Comparison of ENCODE assay signal across 35 cellular contexts in genomic region chr17:43805117-43805516, GRCh38. TPM values are rescaled to one million over a fixed set of nuclear protein-coding genes. Genes with fewer than 3 reads are reported as not detected.
"Had no signal": no experiment of that assay in that cellular context is flagged by ENCODE, and none has a peak within 500 bp of the region (broad histone marks: within the 10 kb centered on the region; RNA-seq: fewer than 3 reads in every experiment).

No MANE protein-coding gene starts in this region.

- H3K36me3 ChIP-seq: prostate gland, spleen had no signal

- H3K4me3 ChIP-seq: left lung, lower lobe of right lung, pancreas, prostate gland, sigmoid colon, spleen, suprapubic skin, thoracic aorta, tibial artery, upper lobe of right lung had no signal

- H3K36me3 Mint-ChIP-seq: naive thymus-derived CD8-positive, alpha-beta T cell; stimulated activated effector memory CD8-positive, alpha-beta T cell treated with anti-CD3 and anti-CD28 coated beads, Interleukin-12 subunit alpha, Interleukin-12 subunit beta, amount 100 ng/mL, for 72 hours had no signal

- FAIRE-seq: islet of Langerhans, kidney, pancreas, small intestine, urothelium cell line had no signal

- H3K9me3 Mint-ChIP-seq: nephron; neural crest cell; stimulated activated effector memory CD8-positive, alpha-beta T cell treated with anti-CD3 and anti-CD28 coated beads, Interleukin-12 subunit alpha, Interleukin-12 subunit beta, amount 100 ng/mL, for 72 hours; stimulated activated naive CD8-positive, alpha-beta T cell treated with anti-CD3 and anti-CD28 coated beads, Interleukin-15, Interleukin-2, amounts not matched to agents 100 ng/mL and 50 ng/mL, for 24 hours had no signal

- H3K27me3 ChIP-seq: left lung, pancreas, sigmoid colon, suprapubic skin, tibial artery, upper lobe of right lung had no signal

- H3K27ac Mint-ChIP-seq: immature natural killer cell; naive thymus-derived CD8-positive, alpha-beta T cell; nephron; stimulated activated effector memory CD8-positive, alpha-beta T cell treated with anti-CD3 and anti-CD28 coated beads, Interleukin-12 subunit alpha, Interleukin-12 subunit beta, amount 100 ng/mL, for 72 hours; stimulated activated naive CD8-positive, alpha-beta T cell treated with anti-CD3 and anti-CD28 coated beads, Interleukin-15, Interleukin-2, amounts not matched to agents 100 ng/mL and 50 ng/mL, for 24 hours had no signal

- DNase-seq: hypothalamus; immature natural killer cell; kidney; left colon; left lung; lower lobe of right lung; mammary epithelial cell; mesenchymal stem cell; naive thymus-derived CD8-positive, alpha-beta T cell; nucleus accumbens; pancreas; posterior cingulate gyrus; retina; right cardiac atrium; sigmoid colon; small intestine; spleen; stimulated activated CD4-positive, alpha-beta T cell treated with anti-CD3 and anti-CD28 coated beads, Interleukin-4, amount 100 ng/mL, for 24 hours; stimulated activated naive CD4-positive, alpha-beta T cell; tibial artery; trophoblast cell; upper lobe of right lung had no signal

- H3K27ac ChIP-seq: left lung, lower lobe of right lung, pancreas, prostate gland, sigmoid colon, spleen, suprapubic skin, thoracic aorta, tibial artery, upper lobe of right lung had no signal

- H3K4me1 ChIP-seq: left lung, lower lobe of right lung, pancreas, prostate gland, sigmoid colon, suprapubic skin, tibial artery, upper lobe of right lung had no signal

- H3K4me3 Mint-ChIP-seq: immature natural killer cell; naive thymus-derived CD8-positive, alpha-beta T cell; nephron; neural crest cell; stimulated activated effector memory CD8-positive, alpha-beta T cell treated with anti-CD3 and anti-CD28 coated beads, Interleukin-12 subunit alpha, Interleukin-12 subunit beta, amount 100 ng/mL, for 72 hours; stimulated activated naive CD8-positive, alpha-beta T cell treated with anti-CD3 and anti-CD28 coated beads, Interleukin-15, Interleukin-2, amounts not matched to agents 100 ng/mL and 50 ng/mL, for 24 hours had no signal

- H3K4me1 Mint-ChIP-seq: immature natural killer cell; naive thymus-derived CD8-positive, alpha-beta T cell; stimulated activated effector memory CD8-positive, alpha-beta T cell treated with anti-CD3 and anti-CD28 coated beads, Interleukin-12 subunit alpha, Interleukin-12 subunit beta, amount 100 ng/mL, for 72 hours had no signal

- H3K9me3 ChIP-seq: left lung, lower lobe of right lung, pancreas, prostate gland, sigmoid colon, spleen, suprapubic skin, thoracic aorta, tibial artery, upper lobe of right lung had no signal

- ATAC-seq: left colon; left lung; lower lobe of right lung; naive thymus-derived CD8-positive, alpha-beta T cell; pancreas; right cardiac atrium; stimulated activated effector memory CD8-positive, alpha-beta T cell treated with anti-CD3 and anti-CD28 coated beads, Interleukin-12 subunit alpha, Interleukin-12 subunit beta, amount 100 ng/mL, for 72 hours; upper lobe of right lung had no signal

RNA-seq across cellular contexts. Expression of gene CFAP97D1, which starts 24.9 kb away (rescaled TPM):
- total RNA-seq: kidney; left colon; left lung; lower lobe of right lung; mucosa of gallbladder; naive thymus-derived CD8-positive, alpha-beta T cell; neural crest cell; osteoblast; sigmoid colon; thoracic aorta; upper lobe of right lung had no signal
- polyA plus RNA-seq: immature natural killer cell; liver; naive thymus-derived CD8-positive, alpha-beta T cell; pancreas; sigmoid colon; small intestine had no signal

RNA-seq across cellular contexts. Expression of gene MPP3, which starts 27.8 kb away (rescaled TPM):
- polyA plus RNA-seq: immature natural killer cell; naive thymus-derived CD8-positive, alpha-beta T cell had no signal

RNA-seq across cellular contexts. Expression of gene CD300LG, which starts 41.9 kb away (rescaled TPM):
- total RNA-seq: mammary epithelial cell; naive thymus-derived CD8-positive, alpha-beta T cell; neural crest cell; osteoblast had no signal
- polyA plus RNA-seq: immature natural killer cell; naive thymus-derived CD8-positive, alpha-beta T cell had no signal

RNA-seq across cellular contexts. Expression of gene SOST, which starts 46.5 kb away (rescaled TPM):
- total RNA-seq: left colon; liver; lower lobe of right lung; mammary epithelial cell; mucosa of gallbladder; naive thymus-derived CD8-positive, alpha-beta T cell; neural crest cell; osteoblast; pancreas; sigmoid colon; spleen; subcutaneous adipose tissue; suprapubic skin; upper lobe of right lung had no signal
- polyA plus RNA-seq: liver; mammary epithelial cell; naive thymus-derived CD8-positive, alpha-beta T cell; pancreas; sigmoid colon; small intestine had no signal
